17 cellular contexts compared by ENCODE assay signal in the genomic region with DNA sequence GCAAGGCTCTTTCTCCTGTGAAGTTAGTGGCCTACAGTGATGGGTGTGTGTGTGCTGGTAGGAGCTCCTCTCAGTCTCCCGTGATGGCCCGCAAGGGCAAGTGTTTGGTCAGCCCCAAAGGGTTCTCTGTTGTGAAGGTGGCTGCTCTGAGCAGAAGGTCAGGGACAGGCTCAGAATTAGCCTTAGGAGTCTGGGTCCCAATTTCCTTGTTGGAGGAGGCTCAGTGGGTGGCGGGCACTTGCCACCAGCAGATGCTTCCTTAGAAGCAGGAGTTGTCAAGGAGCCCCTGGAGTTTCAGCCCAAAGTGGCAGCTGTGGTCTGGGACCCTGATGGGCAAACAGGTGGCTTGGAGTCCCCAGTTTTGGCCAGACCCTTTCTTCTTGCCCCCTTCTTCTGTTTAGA.
DNase-seq lines count a peak whose midpoint lies in the region; ATAC-seq and TF ChIP-seq lines count a peak whose summit lies in the region.
"Had no signal": no experiment of that assay in that cellular context is flagged by ENCODE, and none has a peak within 500 bp of the region (broad histone marks: within the 10 kb centered on the region; RNA-seq: fewer than 3 reads in every experiment).

No MANE protein-coding gene starts in this region.

- H3K4me1 ChIP-seq in BLaER1 (peaks cover 45% of the 10 kb centered on the region), spleen (peaks cover 0 to 19% (median 0%) of the 10 kb centered on the region in 6 donors), GM23338 (ENCODE audit: insufficient read depth) (no peaks in the 10 kb centered on the region; the same call in 1 of the 2 replicates)
- H3K4me1 ChIP-seq: HAP-1 had no signal

- no peak overlapping the region for H3K27ac Mint-ChIP-seq in GM23338
- no peak overlapping the region for H3K27ac Mint-ChIP-seq in stimulated activated effector memory CD8-positive, alpha-beta T cell treated with anti-CD3 and anti-CD28 coated beads, Interleukin-12 subunit alpha, Interleukin-12 subunit beta, amount 100 ng/mL, for 72 hours
- H3K27ac Mint-ChIP-seq: activated CD4-positive, alpha-beta T cell treated with anti-CD3 and anti-CD28 coated beads for 36 hours; activated T-cell treated with anti-CD3 and anti-CD28 coated beads, Interleukin-2, amount 50 U/mL, for 72 hours; effector memory CD8-positive, alpha-beta T cell had no signal

- H3F3A ChIP-seq in GM23338 (replicated peaks; ENCODE audit: low read depth), result no peaks in the 10 kb centered on the region

- ATAC-seq in GM23338 (no peak), HG03095 (IDR thresholded peaks at IDR 0.05; ENCODE audit: unreplicated experiment) (no peak)
- ATAC-seq in stimulated activated effector memory CD8-positive, alpha-beta T cell treated with anti-CD3 and anti-CD28 coated beads, Interleukin-12 subunit alpha, Interleukin-12 subunit beta, amount 100 ng/mL, for 72 hours, result no peak
- ATAC-seq: activated CD4-positive, alpha-beta T cell treated with anti-CD3 and anti-CD28 coated beads for 36 hours; activated T-cell treated with anti-CD3 and anti-CD28 coated beads, Interleukin-2, amount 50 U/mL, for 72 hours; effector memory CD8-positive, alpha-beta T cell; stimulated activated naive CD8-positive, alpha-beta T cell treated with anti-CD3 and anti-CD28 coated beads, Interleukin-15, Interleukin-2, amounts not matched to agents 100 U/mL and 50 U/mL, for 24 hours had no signal

- TF ChIP-seq POLR2A in lower leg skin (IDR thresholded peaks at IDR 0.05), result no peak
- TF ChIP-seq POLR2A in spleen (IDR thresholded peaks at IDR 0.05), result no peak

- no peak overlapping the region for H2AFZ ChIP-seq in GM23338

- peaks cover 10% of the 10 kb centered on the region for H3K4me1 Mint-ChIP-seq in GM23338
- no peaks in the 10 kb centered on the region for H3K4me1 Mint-ChIP-seq in stimulated activated effector memory CD8-positive, alpha-beta T cell treated with anti-CD3 and anti-CD28 coated beads, Interleukin-12 subunit alpha, Interleukin-12 subunit beta, amount 100 ng/mL, for 72 hours

- H3K9ac ChIP-seq in BLaER1, result no peak overlapping the region

- H3K9me3 ChIP-seq in BLaER1 (no peaks in the 10 kb centered on the region), WERI-Rb-1 (ENCODE audit: severe bottlenecking) (no peaks in the 10 kb centered on the region), spleen (no peaks in the 10 kb centered on the region)
- H3K9me3 ChIP-seq: HAP-1 had no signal

- no peaks in the 10 kb centered on the region for H3K9me3 Mint-ChIP-seq in GM23338
- H3K9me3 Mint-ChIP-seq in stimulated activated effector memory CD8-positive, alpha-beta T cell treated with anti-CD3 and anti-CD28 coated beads, Interleukin-12 subunit alpha, Interleukin-12 subunit beta, amount 100 ng/mL, for 72 hours, result no peaks in the 10 kb centered on the region
- H3K9me3 Mint-ChIP-seq: activated T-cell treated with anti-CD3 and anti-CD28 coated beads, Interleukin-2, amount 50 U/mL, for 72 hours; effector memory CD8-positive, alpha-beta T cell had no signal

- no peaks in the 10 kb centered on the region for H3K79me2 ChIP-seq in GM23338 (replicated peaks; ENCODE audit: insufficient read depth)

- DNase-seq in WERI-Rb-1, result peak; percentile 0
- DNase-seq in lower leg skin (ENCODE audit: low spot score in 2 of 2), result peak; percentile 10 to 72
- peak; percentile 51 for DNase-seq in spleen
- no peak for DNase-seq in GM23338 (ENCODE audit: low spot score)
- no peak for DNase-seq in stimulated activated effector memory CD8-positive, alpha-beta T cell treated with anti-CD3 and anti-CD28 coated beads, Interleukin-12 subunit alpha, Interleukin-12 subunit beta, amount 100 ng/mL, for 72 hours (ENCODE audit: low spot score in 2 of 2)
- DNase-seq in KBM-7, result no peak
- DNase-seq: activated CD4-positive, alpha-beta T cell treated with anti-CD3 and anti-CD28 coated beads for 36 hours; activated T-cell treated with anti-CD3 and anti-CD28 coated beads, Interleukin-2, amount 50 U/mL, for 72 hours; effector memory CD8-positive, alpha-beta T cell; NCI-H187; NCI-H510A treated with DMSO at 0.1 percent for 48 hours; stimulated activated CD4-positive, alpha-beta T cell treated with anti-CD3 and anti-CD28 coated beads, Interleukin-12 subunit alpha, Interleukin-12 subunit beta, amount 100 ng/mL, for 4 hours; stimulated activated naive CD8-positive, alpha-beta T cell treated with anti-CD3 and anti-CD28 coated beads, Interleukin-15, Interleukin-2, amounts not matched to agents 100 U/mL and 50 U/mL, for 24 hours; T-helper 9 cell had no signal

- in situ Hi-C loops in KBM-7 (cut with MboI; ENCODE audit: low pct_unique_long_range_greater_than_20kb, low sequenced_read_pairs), result no loop called here

- no peak overlapping the region for H3K27ac ChIP-seq in BLaER1
- H3K27ac ChIP-seq in WERI-Rb-1, result no peak overlapping the region
- no peak overlapping the region for H3K27ac ChIP-seq in spleen
- no peak overlapping the region for H3K27ac ChIP-seq in GM23338 (ENCODE audit: low read depth)

- no peaks in the 10 kb centered on the region for H3K36me3 ChIP-seq in BLaER1
- H3K36me3 ChIP-seq in WERI-Rb-1, result no peaks in the 10 kb centered on the region
- no peaks in the 10 kb centered on the region for H3K36me3 ChIP-seq in spleen
- H3K36me3 ChIP-seq in GM23338 (ENCODE audit: insufficient read depth), result no peaks in the 10 kb centered on the region
- H3K36me3 ChIP-seq: HAP-1 had no signal

- TF ChIP-seq CTCF in WERI-Rb-1 (IDR thresholded peaks at IDR 0.05; ENCODE audit: low read depth, low read length) (no peak), lower leg skin (IDR thresholded peaks at IDR 0.05) (no peak), spleen (IDR thresholded peaks at IDR 0.05 in 8 of 11, conservative IDR thresholded peaks at IDR 0.05 in 3 of 11) (no peak), GM23338 (conservative IDR thresholded peaks at IDR 0.05; ENCODE audit: low read depth in 2 of 2) (no peak)

- no peak overlapping the region for H3K4me3 Mint-ChIP-seq in GM23338
- no peak overlapping the region for H3K4me3 Mint-ChIP-seq in stimulated activated effector memory CD8-positive, alpha-beta T cell treated with anti-CD3 and anti-CD28 coated beads, Interleukin-12 subunit alpha, Interleukin-12 subunit beta, amount 100 ng/mL, for 72 hours
- H3K4me3 Mint-ChIP-seq: activated CD4-positive, alpha-beta T cell treated with anti-CD3 and anti-CD28 coated beads for 36 hours; activated T-cell treated with anti-CD3 and anti-CD28 coated beads, Interleukin-2, amount 50 U/mL, for 72 hours; effector memory CD8-positive, alpha-beta T cell had no signal

- H4K20me1 ChIP-seq in BLaER1 (no peaks in the 10 kb centered on the region), GM23338 (replicated peaks; ENCODE audit: insufficient read depth) (no peaks in the 10 kb centered on the region)

- H3K4me3 ChIP-seq in BLaER1 (no peak overlapping the region), WERI-Rb-1 (ENCODE audit: low read depth, low read length) (no peak overlapping the region), lower leg skin (ENCODE audit: low read depth, poor library complexity, severe bottlenecking) (no peak overlapping the region), spleen (no peak overlapping the region), GM23338 (no peak overlapping the region)
- H3K4me3 ChIP-seq: HAP-1 had no signal

- intact Hi-C loops in lower leg skin (cut with DNase I; ENCODE audit: low total_unique reads) (no loop called here), spleen (cut with DNase I; ENCODE audit: low total_unique reads) (no loop called here)

- peaks cover 20% of the 10 kb centered on the region for H3K27me3 Mint-ChIP-seq in GM23338 (ENCODE audit: insufficient read depth, low read depth, poor library complexity)
- H3K27me3 Mint-ChIP-seq: activated CD4-positive, alpha-beta T cell treated with anti-CD3 and anti-CD28 coated beads for 36 hours had no signal

- no peaks in the 10 kb centered on the region; the same call in 2 of the 3 replicates for H3K36me3 Mint-ChIP-seq in GM23338 (ENCODE audit: low read depth)
- H3K36me3 Mint-ChIP-seq in stimulated activated effector memory CD8-positive, alpha-beta T cell treated with anti-CD3 and anti-CD28 coated beads, Interleukin-12 subunit alpha, Interleukin-12 subunit beta, amount 100 ng/mL, for 72 hours, result no peaks in the 10 kb centered on the region

- peak overlapping the region; percentile 22 for H3K4me2 ChIP-seq in BLaER1
- no peak overlapping the region for H3K4me2 ChIP-seq in GM23338

- no peaks in the 10 kb centered on the region for H3K9me2 ChIP-seq in GM23338 (ENCODE audit: insufficient read depth)

- H3K27me3 ChIP-seq in BLaER1, result no peaks in the 10 kb centered on the region
- H3K27me3 ChIP-seq in WERI-Rb-1 (ENCODE audit: insufficient read depth, low read depth, severe bottlenecking), result no peaks in the 10 kb centered on the region
- no peaks in the 10 kb centered on the region for H3K27me3 ChIP-seq in spleen (replicated peaks in 1 of 7)
- H3K27me3 ChIP-seq in GM23338 (ENCODE audit: insufficient read depth), result no peaks in the 10 kb centered on the region

- 94 to 100% methylated on average over 2 to 3 of the region's 3 CpGs for WGBS in lower leg skin, 2 donors
- WGBS in spleen, 5 donors, result 96 to 98% (median 97%) methylated on average over 3 of the region's 3 CpGs

TF ChIP-seq in GM23338, 12 proteins besides CTCF, POLR2A, EP300 and RAD21 (continues in another document):
- no peak for TF ChIP-seq STAT1 (IDR thresholded peaks at IDR 0.05; ENCODE audit: unreplicated experiment)

Comparison
In these comparisons a context has a peak if more than half of its experiments do, and no peak if none do; other contexts are left out.
1. DNase-seq: peak in WERI-Rb-1 (single experiment), lower leg skin (2 of 2) and spleen (single experiment); none in GM23338 (single experiment), stimulated activated effector memory CD8-positive, alpha-beta T cell treated with anti-CD3 and anti-CD28 coated beads, Interleukin-12 subunit alpha, Interleukin-12 subunit beta, amount 100 ng/mL, for 72 hours (0 of 2) and KBM-7 (single experiment).